9 cellular contexts compared by ENCODE assay signal in the genomic region with DNA sequence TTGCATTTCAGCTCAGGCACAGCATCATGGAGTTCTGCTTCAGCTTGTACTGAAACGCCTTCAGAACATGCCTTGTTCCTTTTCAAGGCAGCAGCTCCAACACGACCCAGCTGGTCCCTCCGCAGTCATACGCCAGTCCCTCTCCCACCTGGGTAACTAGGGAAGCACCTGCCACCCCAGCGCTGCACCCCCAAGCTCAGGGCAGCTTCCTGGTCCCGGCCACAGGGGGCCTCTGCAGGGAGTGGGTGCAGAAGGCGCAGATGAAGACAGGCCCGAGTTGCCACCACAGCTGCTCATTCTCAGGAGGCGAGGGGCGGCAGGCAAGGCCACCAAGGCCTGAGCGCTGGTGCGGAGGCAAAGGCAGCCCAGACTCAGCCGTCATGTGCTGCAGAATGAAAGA. TPM values are rescaled to one million over a fixed set of nuclear protein-coding genes. Genes with fewer than 3 reads are reported as not detected.
DNase-seq lines count a peak whose midpoint lies in the region; ATAC-seq and TF ChIP-seq lines count a peak whose summit lies in the region.
"Had no signal": no experiment of that assay in that cellular context is flagged by ENCODE, and none has a peak within 500 bp of the region (broad histone marks: within the 10 kb centered on the region; RNA-seq: fewer than 3 reads in every experiment).

No MANE protein-coding gene starts in this region.

- H3K27ac ChIP-seq in right cardiac atrium (ENCODE audit: low read length) (peak overlapping the region; percentile 78), stomach smooth muscle (ENCODE audit: low read length) (peak overlapping the region; percentile 67), endodermal cell (ENCODE audit: low read depth, low read length) (no peak overlapping the region)

- H3K27ac Mint-ChIP-seq in T-helper 1 cell treated with Interleukin-12 subunit alpha and Interleukin-12 subunit beta and Interleukin-4 antibody, amounts not matched to agents 30 μg/mL and 1 μg/mL, for 36 hours = peak overlapping the region; percentile 96
- peak overlapping the region; percentile 94 for H3K27ac Mint-ChIP-seq in activated T-helper 17 cell treated with anti-CD3 and anti-CD28 coated beads, Interleukin-2, amount 50 U/mL, for 72 hours
- no peak overlapping the region for H3K27ac Mint-ChIP-seq in endodermal cell

- intact Hi-C loops in right cardiac atrium (cut with DNase I) = no loop called here

- no peak for ATAC-seq in activated T-helper 17 cell treated with anti-CD3 and anti-CD28 coated beads, Interleukin-2, amount 50 U/mL, for 72 hours (replicated peaks)
- ATAC-seq in right cardiac atrium = no peak
- no peak for ATAC-seq in HG03342 (IDR thresholded peaks at IDR 0.05; ENCODE audit: unreplicated experiment)

- H3K27me3 ChIP-seq in right cardiac atrium (ENCODE audit: control insufficient read depth, insufficient read depth) (no peaks in the 10 kb centered on the region), stomach smooth muscle (ENCODE audit: control insufficient read depth in 1 of 2, insufficient read depth in 2 of 2, low read length in 2 of 2) (no peaks in the 10 kb centered on the region), endodermal cell (ENCODE audit: control insufficient read depth, insufficient read depth, low read length, poor library complexity, severe bottlenecking) (no peaks in the 10 kb centered on the region)

- H3K9ac ChIP-seq in stomach smooth muscle (ENCODE audit: low read length in 2 of 2) = no peak overlapping the region
- no peak overlapping the region for H3K9ac ChIP-seq in endodermal cell (ENCODE audit: extremely low read depth, low read length, poor library complexity, severe bottlenecking)

- peaks cover 65 to 70% of the 10 kb centered on the region in 2 donors for H3K36me3 ChIP-seq in stomach smooth muscle (ENCODE audit: control insufficient read depth in 2 of 2, insufficient read depth in 2 of 2, low read length in 2 of 2)
- peaks cover 99% of the 10 kb centered on the region for H3K36me3 ChIP-seq in endodermal cell (ENCODE audit: control insufficient read depth, insufficient read depth, low read length)

- 73% methylated on average over 13 of the region's 13 CpGs for WGBS in right cardiac atrium
- 93 to 100% methylated on average over 4 to 13 of the region's 13 CpGs for WGBS in endodermal cell (ENCODE audit: insufficient coverage in 1 of 2, insufficient read length in 1 of 2), 2 experiments

- peak overlapping the region; percentile 71 for H3K4me3 Mint-ChIP-seq in T-helper 1 cell treated with Interleukin-12 subunit alpha and Interleukin-12 subunit beta and Interleukin-4 antibody, amounts not matched to agents 30 μg/mL and 1 μg/mL, for 36 hours
- peak overlapping the region; percentile 93 for H3K4me3 Mint-ChIP-seq in activated T-helper 17 cell treated with anti-CD3 and anti-CD28 coated beads, Interleukin-2, amount 50 U/mL, for 72 hours
- H3K4me3 Mint-ChIP-seq in endodermal cell = no peak overlapping the region

- H3K9me3 ChIP-seq in right cardiac atrium (ENCODE audit: control insufficient read depth, low read length) (no peaks in the 10 kb centered on the region), stomach smooth muscle (ENCODE audit: control insufficient read depth in 2 of 2, low read length in 2 of 2) (no peaks in the 10 kb centered on the region), endodermal cell (ENCODE audit: control insufficient read depth, low read length) (no peaks in the 10 kb centered on the region)

- H3K4me1 Mint-ChIP-seq in T-helper 1 cell treated with Interleukin-12 subunit alpha and Interleukin-12 subunit beta and Interleukin-4 antibody, amounts not matched to agents 30 μg/mL and 1 μg/mL, for 36 hours (ENCODE audit: low read depth) = peaks cover 69% of the 10 kb centered on the region
- peaks cover 46% of the 10 kb centered on the region for H3K4me1 Mint-ChIP-seq in activated T-helper 17 cell treated with anti-CD3 and anti-CD28 coated beads, Interleukin-2, amount 50 U/mL, for 72 hours
- peaks cover 12% of the 10 kb centered on the region for H3K4me1 Mint-ChIP-seq in endodermal cell

- H3K4me1 ChIP-seq in right cardiac atrium (ENCODE audit: control insufficient read depth, insufficient read depth, low read length) = peaks cover 53% of the 10 kb centered on the region
- peaks cover 76% of the 10 kb centered on the region for H3K4me1 ChIP-seq in stomach smooth muscle (ENCODE audit: control insufficient read depth, insufficient read depth, low read length)
- H3K4me1 ChIP-seq in endodermal cell (ENCODE audit: control insufficient read depth, insufficient read depth, low read length) = no peaks in the 10 kb centered on the region

- H3K9me3 Mint-ChIP-seq in T-helper 1 cell treated with Interleukin-12 subunit alpha and Interleukin-12 subunit beta and Interleukin-4 antibody, amounts not matched to agents 30 μg/mL and 1 μg/mL, for 36 hours = no peaks in the 10 kb centered on the region
- H3K9me3 Mint-ChIP-seq in activated T-helper 17 cell treated with anti-CD3 and anti-CD28 coated beads, Interleukin-2, amount 50 U/mL, for 72 hours = no peaks in the 10 kb centered on the region
- no peaks in the 10 kb centered on the region for H3K9me3 Mint-ChIP-seq in endodermal cell

- DNase-seq in T-helper 1 cell (no peak), right cardiac atrium (peak; percentile 12 to 54 (median 48)), endodermal cell (no peak), cerebellar cortex (ENCODE audit: low spot score) (no peak)
- DNase-seq: 8988T had no signal

- H3K4me3 ChIP-seq in right cardiac atrium (ENCODE audit: low read length) (no peak overlapping the region), stomach smooth muscle (ENCODE audit: low read length in 2 of 2) (no peak overlapping the region), endodermal cell (ENCODE audit: low read length) (no peak overlapping the region)

- no peaks in the 10 kb centered on the region for H3K27me3 Mint-ChIP-seq in T-helper 1 cell treated with Interleukin-12 subunit alpha and Interleukin-12 subunit beta and Interleukin-4 antibody, amounts not matched to agents 30 μg/mL and 1 μg/mL, for 36 hours (ENCODE audit: low read depth)
- no peaks in the 10 kb centered on the region for H3K27me3 Mint-ChIP-seq in activated T-helper 17 cell treated with anti-CD3 and anti-CD28 coated beads, Interleukin-2, amount 50 U/mL, for 72 hours
- no peaks in the 10 kb centered on the region for H3K27me3 Mint-ChIP-seq in endodermal cell (ENCODE audit: insufficient read depth)

- H3K36me3 Mint-ChIP-seq in T-helper 1 cell treated with Interleukin-12 subunit alpha and Interleukin-12 subunit beta and Interleukin-4 antibody, amounts not matched to agents 30 μg/mL and 1 μg/mL, for 36 hours (ENCODE audit: low read depth) = peaks cover 59% of the 10 kb centered on the region
- peaks cover 100% of the 10 kb centered on the region for H3K36me3 Mint-ChIP-seq in activated T-helper 17 cell treated with anti-CD3 and anti-CD28 coated beads, Interleukin-2, amount 50 U/mL, for 72 hours (ENCODE audit: low read depth)
- H3K36me3 Mint-ChIP-seq in endodermal cell (ENCODE audit: low read depth) = peaks cover 84% of the 10 kb centered on the region

- TF ChIP-seq CTCF in endodermal cell (conservative IDR thresholded peaks at IDR 0.05) = no peak

RNA-seq across cellular contexts. Expression of a gene that starts 21.8 kb away (rescaled TPM):
- 100 to 1,000 TPM; 401 to 630 TPM for total RNA-seq in activated T-helper 17 cell treated with anti-CD3 and anti-CD28 coated beads, Interleukin-2, amount 50 U/mL, for 72 hours
- total RNA-seq in right cardiac atrium = 100 to 1,000 TPM; 181 to 280 (median 218) TPM
- polyA plus RNA-seq in right cardiac atrium = 116 TPM
- 100 to 1,000 TPM; 222 to 345 TPM for total RNA-seq in endodermal cell
- polyA plus RNA-seq in endodermal cell (2013, experiment 1 of 2) = 127 TPM
- 106 TPM for polyA plus RNA-seq in endodermal cell (2013, experiment 2 of 2)

Comparison
In these comparisons a context has a peak if more than half of its experiments do, and no peak if none do; other contexts are left out.
1. DNase-seq: peak in right cardiac atrium (3 of 3); none in T-helper 1 cell (0 of 5), endodermal cell (single experiment) and cerebellar cortex (single experiment).